ENCODE assay signal across 15 cellular contexts in genomic region chr6:78854501-78854900, GRCh38.
"Had no signal": no experiment of that assay in that cellular context is flagged by ENCODE, and none has a peak within 500 bp of the region (broad histone marks: within the 10 kb centered on the region; RNA-seq: fewer than 3 reads in every experiment).

No MANE protein-coding gene starts in this region.

- H3K27ac Mint-ChIP-seq: naive thymus-derived CD8-positive, alpha-beta T cell; progenitor cell of endocrine pancreas had no signal

- H3K4me1 ChIP-seq: heart left ventricle had no signal

- ATAC-seq: foreskin keratinocyte; heart left ventricle; left colon; left ventricle myocardium superior; mucosa of descending colon; naive thymus-derived CD8-positive, alpha-beta T cell; right cardiac atrium had no signal

- H3K27ac ChIP-seq: foreskin keratinocyte, heart left ventricle, ovary had no signal

- H3K9me3 ChIP-seq: mucosa of descending colon, ovary had no signal

- H3K4me3 Mint-ChIP-seq: naive thymus-derived CD8-positive, alpha-beta T cell had no signal

- H3K4me3 ChIP-seq: heart left ventricle, mucosa of descending colon, ovary, smooth muscle cell had no signal

- H3K36me3 ChIP-seq: ovary had no signal

- H3K27me3 Mint-ChIP-seq: naive thymus-derived CD8-positive, alpha-beta T cell; progenitor cell of endocrine pancreas had no signal

- H3K27me3 ChIP-seq: foreskin keratinocyte, heart left ventricle, ovary had no signal

- DNase-seq: erythroblast; foreskin keratinocyte; heart left ventricle; hippocampal formation; left colon; left ventricle myocardium superior; mucosa of descending colon; naive thymus-derived CD8-positive, alpha-beta T cell; ovary; right cardiac atrium; stimulated activated CD4-positive, alpha-beta T cell treated with anti-CD3 and anti-CD28 coated beads, Interleukin-2, amount 100 ng/mL, for 48 hours; stimulated activated naive CD4-positive, alpha-beta T cell treated with Interleukin-2 at 50 U/mL for 16 hours; trophoblast cell had no signal

- H3K4me2 ChIP-seq: smooth muscle cell had no signal
